Comparison of ENCODE assay signal across 9 cellular contexts in genomic region chr13:48318714-48319457, GRCh38. TPM values are rescaled to one million over a fixed set of nuclear protein-coding genes. Genes with fewer than 3 reads are reported as not detected.
DNase-seq lines count a peak whose midpoint lies in the region; ATAC-seq and TF ChIP-seq lines count a peak whose summit lies in the region.
"Had no signal": no experiment of that assay in that cellular context is flagged by ENCODE, and none has a peak within 500 bp of the region (broad histone marks: within the 10 kb centered on the region; RNA-seq: fewer than 3 reads in every experiment).

No MANE protein-coding gene starts in this region.

- H2AK5ac ChIP-seq in mesenchymal stem cell (ENCODE audit: low read length, severe bottlenecking): no peak overlapping the region

- 45 to 74% methylated on average over 40 to 47 of the region's 48 CpGs for WGBS in body of pancreas, 2 donors
- 98% methylated on average over 48 of the region's 48 CpGs for WGBS in mesenchymal stem cell

- ATAC-seq in body of pancreas (no peak), GM18858 (IDR thresholded peaks at IDR 0.05; ENCODE audit: unreplicated experiment) (no peak)
- ATAC-seq: HCT116 had no signal

- no peak overlapping the region for H3K18ac ChIP-seq in mesenchymal stem cell (ENCODE audit: low read depth in 1 of 2, low read length in 2 of 2)

- no peak overlapping the region for H3K27ac Mint-ChIP-seq in osteocyte (ENCODE audit: unreplicated experiment)

- no peak overlapping the region for H3K4me2 ChIP-seq in mesenchymal stem cell (ENCODE audit: low read length, poor library complexity, severe bottlenecking)

- no peak overlapping the region for H2BK12ac ChIP-seq in mesenchymal stem cell (ENCODE audit: low read length in 2 of 2)

- H2BK5ac ChIP-seq in mesenchymal stem cell (ENCODE audit: low read depth, low read length, poor library complexity, severe bottlenecking): no peak overlapping the region

- H3K4me1 ChIP-seq in body of pancreas (no peaks in the 10 kb centered on the region), mesenchymal stem cell (ENCODE audit: control insufficient read depth, insufficient read depth, low read depth, low read length) (no peaks in the 10 kb centered on the region), tibial artery (peaks cover 0 to 3% (median 0%) of the 10 kb centered on the region in 4 donors)

- no peak overlapping the region for H3K4me3 ChIP-seq in body of pancreas
- H3K4me3 ChIP-seq in mesenchymal stem cell (ENCODE audit: insufficient read depth in 1 of 2, low read depth in 1 of 2, low read length in 2 of 2): peak overlapping the region in 1 of 2 experiments; percentile 55
- H3K4me3 ChIP-seq in tibial artery: peak overlapping the region; percentile 47

- TF ChIP-seq CTCF in body of pancreas (IDR thresholded peaks at IDR 0.05): no peak
- no peak for TF ChIP-seq CTCF in tibial artery (IDR thresholded peaks at IDR 0.05)
- TF ChIP-seq CTCF in osteocyte (IDR thresholded peaks at IDR 0.05): no peak

- intact Hi-C loops in body of pancreas (cut with DNase I): no loop called here
- intact Hi-C loops in tibial artery (cut with DNase I; ENCODE audit: low total_unique reads): no loop called here

- H3K79me1 ChIP-seq in mesenchymal stem cell (replicated peaks; ENCODE audit: low read length, poor library complexity, severe bottlenecking): peaks cover 39% of the 10 kb centered on the region

- H3K4ac ChIP-seq in mesenchymal stem cell (ENCODE audit: low read depth in 1 of 2, low read length in 2 of 2): no peak overlapping the region

- H3K27me3 ChIP-seq in body of pancreas (no peaks in the 10 kb centered on the region), mesenchymal stem cell (ENCODE audit: control insufficient read depth in 1 of 2, insufficient read depth in 1 of 2, low read length in 2 of 2) (no peaks in the 10 kb centered on the region), tibial artery (no peaks in the 10 kb centered on the region)

- TF ChIP-seq POLR2A in body of pancreas (IDR thresholded peaks at IDR 0.05): no peak

- H2BK120ac ChIP-seq in mesenchymal stem cell (ENCODE audit: low read depth, low read length): no peak overlapping the region

- peak overlapping the region; percentile 43 for H3K9ac ChIP-seq in mesenchymal stem cell (ENCODE audit: low read length)

- peaks cover 34% of the 10 kb centered on the region for H3K36me3 Mint-ChIP-seq in osteocyte (ENCODE audit: unreplicated experiment)

- H3K36me3 ChIP-seq in body of pancreas (replicated peaks in 1 of 2; ENCODE audit: insufficient read depth in 1 of 2, low read depth in 2 of 2) (no peaks in the 10 kb centered on the region), mesenchymal stem cell (ENCODE audit: control insufficient read depth in 1 of 2, insufficient read depth in 2 of 2, low read depth in 1 of 2, low read length in 2 of 2) (peaks cover 14 to 48% of the 10 kb centered on the region in 2 experiments), tibial artery (peaks cover 3 to 29% (median 20%) of the 10 kb centered on the region in 3 donors)

- H3K4me1 Mint-ChIP-seq in osteocyte (ENCODE audit: unreplicated experiment): no peaks in the 10 kb centered on the region

- H3K27ac ChIP-seq in body of pancreas: peak overlapping the region in 1 of 4 donors; percentile 30
- H3K27ac ChIP-seq in mesenchymal stem cell (ENCODE audit: low read length, poor library complexity, severe bottlenecking): no peak overlapping the region
- H3K27ac ChIP-seq in tibial artery: peak overlapping the region in 1 of 2 donors; percentile 33

- DNase-seq in activated T-cell treated with anti-CD3 and anti-CD28 coated beads, Interleukin-2, amount 50 U/mL, for 1 hour: peak; percentile 34
- DNase-seq in activated T-cell treated with anti-CD3 and anti-CD28 coated beads for 4 hours (no peak), body of pancreas (peak; percentile 25 to 41 (median 31)), mesenchymal stem cell (no peak), tibial artery (peak; percentile 33 to 74), GM19238 (ENCODE audit: insufficient read length, low spot score) (no peak), osteocyte (ENCODE audit: extremely low spot score, unreplicated experiment) (no peak)

- no peak overlapping the region for H3K23ac ChIP-seq in mesenchymal stem cell (ENCODE audit: low read length in 2 of 2)

- H2BK15ac ChIP-seq in mesenchymal stem cell (ENCODE audit: low read depth, poor library complexity, severe bottlenecking): no peak overlapping the region

- H3K9me3 Mint-ChIP-seq in osteocyte (ENCODE audit: unreplicated experiment): peaks cover 10% of the 10 kb centered on the region

- H3K9me3 ChIP-seq in body of pancreas (peaks cover 0 to 10% (median 0%) of the 10 kb centered on the region in 3 donors), mesenchymal stem cell (ENCODE audit: control insufficient read depth, low read length) (no peaks in the 10 kb centered on the region), tibial artery (peaks cover 0 to 10% (median 6%) of the 10 kb centered on the region in 3 donors)

- no peak overlapping the region for H3K14ac ChIP-seq in mesenchymal stem cell (ENCODE audit: low read length in 2 of 2)

- no peaks in the 10 kb centered on the region for H3K27me3 Mint-ChIP-seq in osteocyte (ENCODE audit: unreplicated experiment)

- no peak overlapping the region for H4K8ac ChIP-seq in mesenchymal stem cell (ENCODE audit: low read length)

- H3K4me3 Mint-ChIP-seq in osteocyte (ENCODE audit: unreplicated experiment): no peak overlapping the region

- no peak overlapping the region for H2AFZ ChIP-seq in mesenchymal stem cell (ENCODE audit: low read depth, low read length)

- H4K91ac ChIP-seq in mesenchymal stem cell (ENCODE audit: low read length): peak overlapping the region; percentile 46

RNA-seq across cellular contexts. Expression of gene RB1, which starts 15.3 kb away (rescaled TPM):
- 10 to 100 TPM; 20.5 to 28.0 TPM for total RNA-seq in body of pancreas
- 23.0 TPM for polyA plus RNA-seq in mesenchymal stem cell (2013, experiment 1 of 2)
- 23.7 TPM for polyA plus RNA-seq in mesenchymal stem cell (2013, experiment 2 of 2)
- 42.3 and 45.0 TPM in 2 replicates for total RNA-seq in osteocyte

Comparison
In these comparisons a context has a peak if more than half of its experiments do, and no peak if none do; other contexts are left out.
1. DNase-seq: peak in activated T-cell treated with anti-CD3 and anti-CD28 coated beads, Interleukin-2, amount 50 U/mL, for 1 hour (single experiment), body of pancreas (4 of 4) and tibial artery (2 of 2); none in activated T-cell treated with anti-CD3 and anti-CD28 coated beads for 4 hours (single experiment), mesenchymal stem cell (single experiment), GM19238 (single experiment) and osteocyte (single experiment).
2. H3K4me3 ChIP-seq: peak in tibial artery (2 of 2); none in body of pancreas (0 of 2).